In genomic region chr13:46551410-46552301, GRCh38 we compare ENCODE assay signal across 8 cellular contexts. TPM values are rescaled to one million over a fixed set of nuclear protein-coding genes. Genes with fewer than 3 reads are reported as not detected.
A peak's percentile ranks its signal among the peaks of the same experiment; 100 is the strongest.
DNase-seq lines count a peak whose midpoint lies in the region; ATAC-seq, FAIRE-seq and TF ChIP-seq lines count a peak whose summit lies in the region.

No MANE protein-coding gene starts in this region.

- RAD21 ChIA-PET in GM12878 (lab: Charles Lee; ENCODE audit: unreplicated experiment), result interaction anchor here (0.8 to 3.9 kb wide), 50 partner anchors 9 to 222 kb away, joined by 3 to 52 read pairs (median 6); no protein-coding TSS in a partner anchor

- no peaks in the 10 kb centered on the region; the same call in 1 of the 2 replicates for H4K20me1 ChIP-seq in GM12878 (ENCODE audit: control insufficient read depth, insufficient read depth)

- H3K27me3 ChIP-seq in GM12878 (replicated peaks in 1 of 2; ENCODE audit: control insufficient read depth in 2 of 2, insufficient read depth in 2 of 2, low read length in 1 of 2) (no peaks in the 10 kb centered on the region), iPS-15b (ENCODE audit: control insufficient read depth, insufficient read depth, low read length) (peaks cover 19% of the 10 kb centered on the region), gastrocnemius medialis (no peaks in the 10 kb centered on the region)

- no peak overlapping the region for H3K27ac ChIP-seq in GM12878 (ENCODE audit: control insufficient read depth, insufficient read depth)
- H3K27ac ChIP-seq in gastrocnemius medialis, result peak overlapping the region in 2 of 4 donors; percentile 81 to 87

- peak; percentile 90 for TF ChIP-seq RAD21 in GM12878 (IDR thresholded peaks at IDR 0.05; ENCODE audit: insufficient read depth, low read depth, low read length)

- WGBS in GM12878 (ENCODE audit: insufficient coverage, insufficient replicate concordance, low lambda C conversion rate, missing lambda C conversion rate), result 20% methylated on average over 22 of the region's 22 CpGs

- no TSS peak for BruUV-seq in GM12878 (replicated peaks; lab: Mats Ljungman, UMichigan)

- no peak for TF ChIP-seq EP300 in GM12878 (IDR thresholded peaks at IDR 0.05; ENCODE audit: borderline replicate concordance in 1 of 2, control insufficient read depth in 1 of 2, low read depth in 2 of 2, low read length in 2 of 2)

- peak overlapping the region; percentile 26 for H2AFZ ChIP-seq in GM12878 (ENCODE audit: control insufficient read depth, low read depth, low read length)

- FAIRE-seq in GM12878 (lab: Jason Lieb, UNC), result no peak

- H3K27ac Mint-ChIP-seq in T-helper 17 cell, result peak overlapping the region; percentile 8

- H3K4me1 Mint-ChIP-seq in T-helper 17 cell, result peaks cover 24% of the 10 kb centered on the region

- POLR2A ChIA-PET in GM12878 (lab: Charles Lee), result interaction anchor here (0.7 to 2.4 kb wide), 17 partner anchors 24 to 200 kb away, joined by 3 to 9 read pairs (median 4); no protein-coding TSS in a partner anchor

- peak overlapping the region; percentile 54 for H3K9ac ChIP-seq in GM12878 (ENCODE audit: control insufficient read depth, insufficient read depth, low read length)
- H3K9ac ChIP-seq in iPS-15b (ENCODE audit: low read depth, low read length), result no peak overlapping the region

- in situ Hi-C loops in GM12878 (cut with MboI) (loop anchor here (5.0 to 10.0 kb wide), 2 partner anchors 176 to 377 kb away; no protein-coding TSS in a partner anchor), gastrocnemius medialis (cut with MboI; ENCODE audit: low sequenced_read_pairs in 4 of 4) (loop anchor here in 3 of 4 donors (5.0 to 10.0 kb wide), 2 partner anchors 163 to 171 kb away; no protein-coding TSS in a partner anchor)

- ATAC-seq in T-helper 17 cell (no peak), GM12878 (0 out of 3 replicates have a peak, but pooled peaks have one; percentile 7), gastrocnemius medialis (peak; percentile 54 to 55), GM19455 (IDR thresholded peaks at IDR 0.05; ENCODE audit: unreplicated experiment) (no peak), HG03045 (IDR thresholded peaks at IDR 0.05; ENCODE audit: unreplicated experiment) (no peak)

- peak; percentile 75 to 92 (median 82) for TF ChIP-seq CTCF in GM12878 (IDR thresholded peaks at IDR 0.05 in 2 of 3, conservative IDR thresholded peaks at IDR 0.05 in 1 of 3; ENCODE audit: control insufficient read depth in 2 of 3, extremely low read depth in 1 of 3, insufficient read depth in 1 of 3, low read depth in 3 of 3, low read length in 3 of 3)
- TF ChIP-seq CTCF in gastrocnemius medialis (IDR thresholded peaks at IDR 0.05 in 4 of 5, conservative IDR thresholded peaks at IDR 0.05 in 1 of 5), result peak; percentile 55 to 92 (median 81)

- H3K4me1 ChIP-seq in GM12878 (ENCODE audit: control insufficient read depth, insufficient read depth, low read length), result peaks cover 11% of the 10 kb centered on the region
- H3K4me1 ChIP-seq in iPS-15b (ENCODE audit: control insufficient read depth, insufficient read depth, low read length), result peaks cover 5% of the 10 kb centered on the region
- peaks cover 14 to 23% of the 10 kb centered on the region in 2 donors for H3K4me1 ChIP-seq in gastrocnemius medialis

- CTCF ChIA-PET in GM12878 (lab: Yijun Ruan, JAX), result interaction anchor here (0.6 to 3.0 kb wide), 65 partner anchors 9 to 272 kb away, joined by 3 to 92 read pairs (median 6); no protein-coding TSS in a partner anchor

- no peak for TF ChIP-seq POLR2A in GM12878 (IDR thresholded peaks at IDR 0.05; ENCODE audit: low read depth, low read length)
- TF ChIP-seq POLR2A in gastrocnemius medialis (IDR thresholded peaks at IDR 0.05), result no peak

- H3K79me2 ChIP-seq in GM12878 (ENCODE audit: control insufficient read depth, insufficient read depth, low read length), result peaks cover 47% of the 10 kb centered on the region

- DNase-seq in NCI-H1105 treated with DMSO at 0.1 percent for 48 hours (lab: John Stamatoyannopoulos, UW), result peak; percentile 53
- DNase-seq in T-helper 17 cell, result peak; percentile 38 to 47 (median 40)
- DNase-seq in GM12878 (ENCODE audit: low read depth, low spot score), result no peak
- peak; percentile 60 for DNase-seq in gastrocnemius medialis

- intact Hi-C loops in GM12878 (cut with micrococcal nuclease; ENCODE audit: unreplicated experiment), result loop anchor here (2.0 to 5.0 kb wide), 4 partner anchors 47 to 169 kb away; no protein-coding TSS in a partner anchor
- intact Hi-C loops in gastrocnemius medialis (cut with DNase I; ENCODE audit: low total_unique reads), result loop anchor here (5.0 kb wide), 2 partner anchors 126 to 246 kb away; partner anchors contain the start of gene ESD

- H3K4me3 ChIP-seq in GM08714 (ENCODE audit: low read length) (peak overlapping the region; percentile 89; the same call in 1 of the 2 replicates), GM12878 (peak overlapping the region; percentile 70), iPS-15b (ENCODE audit: low read depth, low read length) (peak overlapping the region; percentile 81), gastrocnemius medialis (peak overlapping the region; percentile 60 to 98 (median 88))

- peak overlapping the region; percentile 96 for H3K4me3 Mint-ChIP-seq in T-helper 17 cell

- no peaks in the 10 kb centered on the region; a peak in 1 of 4 replicates for H3K36me3 ChIP-seq in GM12878 (ENCODE audit: control insufficient read depth in 2 of 2, insufficient read depth in 2 of 2, low read length in 1 of 2)
- no peaks in the 10 kb centered on the region for H3K36me3 ChIP-seq in iPS-15b (ENCODE audit: control insufficient read depth, insufficient read depth, low read length)
- no peaks in the 10 kb centered on the region for H3K36me3 ChIP-seq in gastrocnemius medialis

- peak overlapping the region; percentile 96 for H3K4me2 ChIP-seq in GM12878 (ENCODE audit: control insufficient read depth, insufficient read depth)

- no peaks in the 10 kb centered on the region for H3K36me3 Mint-ChIP-seq in T-helper 17 cell (ENCODE audit: low read depth)

- H3K9me3 ChIP-seq in T-helper 17 cell (ENCODE audit: control insufficient read depth, low read length, poor library complexity, severe bottlenecking), result no peaks in the 10 kb centered on the region
- no peaks in the 10 kb centered on the region for H3K9me3 ChIP-seq in GM12878 (replicated peaks; ENCODE audit: control insufficient read depth, insufficient read depth, low read length)
- H3K9me3 ChIP-seq in iPS-15b (ENCODE audit: control insufficient read depth, insufficient read depth, low read length), result no peaks in the 10 kb centered on the region
- H3K9me3 ChIP-seq in gastrocnemius medialis, result no peaks in the 10 kb centered on the region

- H3K27me3 Mint-ChIP-seq in T-helper 17 cell, result peaks cover 1% of the 10 kb centered on the region

- SMC1A ChIA-PET in GM12878 (lab: Charles Lee; ENCODE audit: uncharacterized antibody, unreplicated experiment), result interaction anchor here (0.5 to 5.3 kb wide), 71 partner anchors 8 to 245 kb away, joined by 3 to 80 read pairs (median 5); no protein-coding TSS in a partner anchor

TF ChIP-seq in GM12878, 131 proteins besides CTCF, POLR2A, EP300 and RAD21 (continues in another document):
- TF ChIP-seq BHLHE40 (IDR thresholded peaks at IDR 0.05; ENCODE audit: borderline replicate concordance in 1 of 2, low read depth in 2 of 2, low read length in 1 of 2) (no peak; a peak in 1 of 4 replicates), IKZF2 (IDR thresholded peaks at IDR 0.05) (peak; percentile 64 to 73; a peak in 3 of 4 replicates), PBX3 (IDR thresholded peaks at IDR 0.05; ENCODE audit: insufficient replicate concordance, low read depth, low read length) (no peak), BMI1 (IDR thresholded peaks at IDR 0.05; ENCODE audit: borderline replicate concordance) (no peak), PAX5 (IDR thresholded peaks at IDR 0.05; ENCODE audit: borderline replicate concordance, low read depth, low read length) (no peak), PKNOX1 (IDR thresholded peaks at IDR 0.05) (no peak), TAF1 (IDR thresholded peaks at IDR 0.05; ENCODE audit: borderline replicate concordance, low read depth, low read length) (no peak), IKZF1 (conservative IDR thresholded peaks at IDR 0.05) (peak; percentile 66; the same call in 1 of the 2 replicates)

RNA-seq across cellular contexts. Expression of gene LRCH1, which starts 1.3 kb away (rescaled TPM):
- total RNA-seq in T-helper 17 cell (10 to 100 TPM; 18.5 to 19.0 TPM), GM12878 (2014; rRNA removed) (13.2 and 13.8 TPM in 2 replicates), GM12878 (2014; rRNA removed; fragmentation: Illumina TruSeq; extraction: Trizol) (16.8 and 17.5 TPM in 2 replicates), GM12878 (2021) (23.3 and 24.0 TPM in 2 replicates), gastrocnemius medialis (1 to 10 TPM; 3.4 to 5.0 (median 3.9) TPM)
- 234 and 245 TPM in 2 replicates for total RNA-seq in GM12878 (2013; cell fraction: nucleolus; rRNA removed)
- 11.3 TPM for polyA plus RNA-seq in GM12878 (2011; ENCODE audit: low read depth)
- polyA plus RNA-seq in GM12878 (2011; rRNA removed) (48.9 and 51.6 TPM in 2 replicates), GM12878 (2014; fragmentation: Illumina TruSeq; extraction: Trizol) (20.0 and 23.4 TPM in 2 replicates), GM12878 (2014; fragmentation: Nextera tagmentation; extraction: Ambion mirVana) (1 to 10 TPM; 5.3 to 5.4 TPM), GM12878 (2014; rRNA removed) (13.8 and 15.6 TPM in 2 replicates), GM12878 (2016; fragmentation: Nextera tagmentation; extraction: Ambion mirVana) (1 to 10 TPM; 7.9 to 9.2 TPM)
- 21.1 and 23.9 TPM in 2 replicates for polyA plus RNA-seq in GM12878 (2011; cell fraction: cytosol; rRNA removed)
- polyA plus RNA-seq in GM12878 (2011; cell fraction: nucleus; rRNA removed), result 43.0 and 54.0 TPM in 2 replicates
- 16.7 and 24.5 TPM in 2 replicates for polyA plus RNA-seq in GM12878 (2012)
- 76.0 and 94.2 TPM in 2 replicates for polyA minus RNA-seq in GM12878 (2011; rRNA and poly(A)+ RNA removed)
- polyA minus RNA-seq in GM12878 (2011; cell fraction: cytosol; rRNA and poly(A)+ RNA removed), result 19.8 and 21.5 TPM in 2 replicates
- 103 and 119 TPM in 2 replicates for polyA minus RNA-seq in GM12878 (2011; cell fraction: nucleus; rRNA and poly(A)+ RNA removed)

Comparison
In these comparisons a context has a peak if more than half of its experiments do, and no peak if none do; other contexts are left out.
1. ATAC-seq: peak in GM12878 (single experiment) and gastrocnemius medialis (2 of 2); none in T-helper 17 cell (single experiment), GM19455 (single experiment) and HG03045 (single experiment).
2. Peak in every context shown above with its lines, with median percentiles within 50 percentile points of each other: H3K4me3 ChIP-seq.